11 cellular contexts compared by ENCODE assay signal in genomic region chr16:67844441-67844840, GRCh38. TPM values are rescaled to one million over a fixed set of nuclear protein-coding genes. Genes with fewer than 3 reads are reported as not detected.
DNase-seq lines count a peak whose midpoint lies in the region; ATAC-seq, FAIRE-seq and TF ChIP-seq lines count a peak whose summit lies in the region.
"Had no signal": no experiment of that assay in that cellular context is flagged by ENCODE, and none has a peak within 500 bp of the region (broad histone marks: within the 10 kb centered on the region; RNA-seq: fewer than 3 reads in every experiment).

No MANE protein-coding gene starts in this region.

- H3K36me3 Mint-ChIP-seq in activated naive CD4-positive, alpha-beta T cell treated with anti-CD3 and anti-CD28 coated beads, Interleukin-2, amount 50 U/mL, for 24 hours = no peaks in the 10 kb centered on the region
- peaks cover 4% of the 10 kb centered on the region; the same call in 1 of the 2 replicates for H3K36me3 Mint-ChIP-seq in WTC11

- peaks cover 15 to 61% (median 49%) of the 10 kb centered on the region in 4 donors for H3K4me1 ChIP-seq in tibial artery

- no peaks in the 10 kb centered on the region for H3K27me3 Mint-ChIP-seq in activated naive CD4-positive, alpha-beta T cell treated with anti-CD3 and anti-CD28 coated beads, Interleukin-2, amount 50 U/mL, for 24 hours
- H3K27me3 Mint-ChIP-seq in WTC11 (ENCODE audit: low read depth) = no peaks in the 10 kb centered on the region

- H3K9me3 ChIP-seq in tibial artery = no peaks in the 10 kb centered on the region

- H3K4me3 ChIP-seq in foreskin fibroblast (ENCODE audit: low read depth in 1 of 2, low read length in 2 of 2) (peak overlapping the region in 1 of 2 donors; percentile 34), tibial artery (peak overlapping the region; percentile 66 to 81)

- CTCF ChIA-PET in WTC11 (lab: Charles Lee) = interaction anchor here (0.7 to 4.4 kb wide), 10 partner anchors 11 to 181 kb away, joined by 3 to 58 read pairs (median 6); partner anchors contain the start of genes EDC4 and NRN1L

- peaks cover 49% of the 10 kb centered on the region for H3K4me1 Mint-ChIP-seq in activated naive CD4-positive, alpha-beta T cell treated with anti-CD3 and anti-CD28 coated beads, Interleukin-2, amount 50 U/mL, for 24 hours
- peaks cover 51% of the 10 kb centered on the region for H3K4me1 Mint-ChIP-seq in WTC11

- no peak for DNase-seq in activated naive CD4-positive, alpha-beta T cell treated with anti-CD3 and anti-CD28 coated beads, Interleukin-2, amount 50 U/mL, for 16 hours
- no peak for DNase-seq in WTC11 (ENCODE audit: low spot score)
- DNase-seq in foreskin fibroblast = peak; percentile 34 to 71
- no peak for DNase-seq in tibial artery
- no peak for DNase-seq in AML-193 (lab: John Stamatoyannopoulos, UW)
- DNase-seq in NCI-H2081 (lab: John Stamatoyannopoulos, UW) = no peak
- no peak for DNase-seq in GM12891 (ENCODE audit: insufficient read length, low spot score)
- DNase-seq: central memory CD4-positive, alpha-beta T cell; right cardiac atrium had no signal

- no peaks in the 10 kb centered on the region for H3K9me3 Mint-ChIP-seq in activated naive CD4-positive, alpha-beta T cell treated with anti-CD3 and anti-CD28 coated beads, Interleukin-2, amount 50 U/mL, for 24 hours
- no peaks in the 10 kb centered on the region for H3K9me3 Mint-ChIP-seq in WTC11

- no peak for TF ChIP-seq POLR2A in GM12891 (IDR thresholded peaks at IDR 0.05; ENCODE audit: low read depth, low read length)

- no peak for ATAC-seq in WTC11
- ATAC-seq: right cardiac atrium had no signal

- no peaks in the 10 kb centered on the region for H3K27me3 ChIP-seq in tibial artery

- H3K27ac Mint-ChIP-seq in activated naive CD4-positive, alpha-beta T cell treated with anti-CD3 and anti-CD28 coated beads, Interleukin-2, amount 50 U/mL, for 24 hours = peak overlapping the region; percentile 84
- H3K27ac Mint-ChIP-seq in WTC11 = peak overlapping the region; percentile 72; the same call in 1 of the 2 replicates

- peak overlapping the region; percentile 91 for H3K4me3 Mint-ChIP-seq in activated naive CD4-positive, alpha-beta T cell treated with anti-CD3 and anti-CD28 coated beads, Interleukin-2, amount 50 U/mL, for 24 hours
- H3K4me3 Mint-ChIP-seq in WTC11 = peak overlapping the region; percentile 94

- no peak for FAIRE-seq in GM12891 (lab: Jason Lieb, UNC)

- H3K36me3 ChIP-seq in tibial artery = no peaks in the 10 kb centered on the region

- POLR2A ChIA-PET in WTC11 (lab: Charles Lee) = interaction anchor here (0.6 to 1.5 kb wide), 5 partner anchors 10 to 363 kb away, joined by 3 to 6 read pairs (median 4); partner anchors contain the start of genes ATP6V0D1, NRN1L, RANBP10 and TSNAXIP1

- intact Hi-C loops in tibial artery (cut with DNase I; ENCODE audit: low total_unique reads) = no loop called here

- H3K27ac ChIP-seq in tibial artery = peak overlapping the region; percentile 97 to 99

- TF ChIP-seq CTCF in WTC11 (IDR thresholded peaks at IDR 0.05) (no peak), foreskin fibroblast (IDR thresholded peaks at IDR 0.05; ENCODE audit: low read depth, low read length) (peak; percentile 5), tibial artery (IDR thresholded peaks at IDR 0.05) (peak in 1 of 2 experiments; percentile 15)

TF ChIP-seq in WTC11, 78 proteins besides CTCF, POLR2A, EP300 and RAD21 (continues in another document):
- TF ChIP-seq SMAD3 (CRISPR knock-in tag; IDR thresholded peaks at IDR 0.05; ENCODE audit: borderline replicate concordance) (no peak), FOXK1 (CRISPR knock-in tag; IDR thresholded peaks at IDR 0.05) (no peak), FOXJ3 (CRISPR knock-in tag; IDR thresholded peaks at IDR 0.05; ENCODE audit: borderline replicate concordance) (no peak), PRRX2 (CRISPR knock-in tag; IDR thresholded peaks at IDR 0.05) (no peak), NFE2L1 (CRISPR knock-in tag; IDR thresholded peaks at IDR 0.05) (no peak), GABPB1 (CRISPR knock-in tag; IDR thresholded peaks at IDR 0.05) (no peak), NFATC4 (CRISPR knock-in tag; IDR thresholded peaks at IDR 0.05) (no peak), AFF4 (CRISPR knock-in tag; IDR thresholded peaks at IDR 0.05; ENCODE audit: borderline replicate concordance) (no peak), ZNF232 (CRISPR knock-in tag; IDR thresholded peaks at IDR 0.05) (no peak), ZNF121 (CRISPR knock-in tag; IDR thresholded peaks at IDR 0.05) (no peak)

TF ChIP-seq in GM12891, 5 proteins besides CTCF, POLR2A, EP300 and RAD21:
- no peak for TF ChIP-seq PAX5 (IDR thresholded peaks at IDR 0.05; ENCODE audit: insufficient read depth, low read length, severe bottlenecking)
- TF ChIP-seq TAF1 (IDR thresholded peaks at IDR 0.05; ENCODE audit: low read depth, low read length) = no peak
- TF ChIP-seq POLR2AphosphoS5 (IDR thresholded peaks at IDR 0.05; ENCODE audit: low read depth, low read length) = no peak
- no peak for TF ChIP-seq SPI1 (IDR thresholded peaks at IDR 0.05; ENCODE audit: low read depth, low read length)
- no peak for TF ChIP-seq POU2F2 (IDR thresholded peaks at IDR 0.05; ENCODE audit: low read depth, low read length)

RNA-seq across cellular contexts. Expression of gene NUTF2, which starts 2.3 kb away (rescaled TPM):
- total RNA-seq in WTC11 (2021) = 183 to 205 TPM (median 200 TPM) in 3 replicates
- polyA plus RNA-seq in GM12891 (2012; ENCODE audit: low read depth, missing spikeins) = 155 TPM

RNA-seq across cellular contexts. Expression of gene THAP11, which starts 2.3 kb away (rescaled TPM):
- total RNA-seq in WTC11 (2021) = 46.5 to 49.0 TPM (median 47.4 TPM) in 3 replicates
- 13.6 TPM for polyA plus RNA-seq in GM12891 (2012; ENCODE audit: low read depth, missing spikeins)

RNA-seq across cellular contexts. Expression of gene CENPT, which starts 3.1 kb away (rescaled TPM):
- 52.1 to 58.3 TPM (median 57.3 TPM) in 3 replicates for total RNA-seq in WTC11 (2021)
- 28.0 TPM for polyA plus RNA-seq in GM12891 (2012; ENCODE audit: low read depth, missing spikeins)

RNA-seq across cellular contexts. Expression of gene EDC4, which starts 28.4 kb away (rescaled TPM):
- 72.6 to 83.7 TPM (median 74.1 TPM) in 3 replicates for total RNA-seq in WTC11 (2021)
- 42.0 TPM for polyA plus RNA-seq in GM12891 (2012; ENCODE audit: low read depth, missing spikeins)

RNA-seq across cellular contexts. Expression of gene TSNAXIP1, which starts 37.8 kb away (rescaled TPM):
- 0.41 to 1.7 TPM (median 0.48 TPM) in 3 replicates for total RNA-seq in WTC11 (2021)
- polyA plus RNA-seq in GM12891 (2012; ENCODE audit: low read depth, missing spikeins) = 0.45 TPM
- total RNA-seq: RPMI7951 had no signal

Comparison
In these comparisons a context has a peak if more than half of its experiments do, and no peak if none do; other contexts are left out.
1. DNase-seq: peak in foreskin fibroblast (2 of 2); none in activated naive CD4-positive, alpha-beta T cell treated with anti-CD3 and anti-CD28 coated beads, Interleukin-2, amount 50 U/mL, for 16 hours (single experiment), WTC11 (single experiment), tibial artery (0 of 2), AML-193 (0 of 2), NCI-H2081 (0 of 2) and GM12891 (single experiment).